8 cellular contexts compared by ENCODE assay signal in the genomic region with DNA sequence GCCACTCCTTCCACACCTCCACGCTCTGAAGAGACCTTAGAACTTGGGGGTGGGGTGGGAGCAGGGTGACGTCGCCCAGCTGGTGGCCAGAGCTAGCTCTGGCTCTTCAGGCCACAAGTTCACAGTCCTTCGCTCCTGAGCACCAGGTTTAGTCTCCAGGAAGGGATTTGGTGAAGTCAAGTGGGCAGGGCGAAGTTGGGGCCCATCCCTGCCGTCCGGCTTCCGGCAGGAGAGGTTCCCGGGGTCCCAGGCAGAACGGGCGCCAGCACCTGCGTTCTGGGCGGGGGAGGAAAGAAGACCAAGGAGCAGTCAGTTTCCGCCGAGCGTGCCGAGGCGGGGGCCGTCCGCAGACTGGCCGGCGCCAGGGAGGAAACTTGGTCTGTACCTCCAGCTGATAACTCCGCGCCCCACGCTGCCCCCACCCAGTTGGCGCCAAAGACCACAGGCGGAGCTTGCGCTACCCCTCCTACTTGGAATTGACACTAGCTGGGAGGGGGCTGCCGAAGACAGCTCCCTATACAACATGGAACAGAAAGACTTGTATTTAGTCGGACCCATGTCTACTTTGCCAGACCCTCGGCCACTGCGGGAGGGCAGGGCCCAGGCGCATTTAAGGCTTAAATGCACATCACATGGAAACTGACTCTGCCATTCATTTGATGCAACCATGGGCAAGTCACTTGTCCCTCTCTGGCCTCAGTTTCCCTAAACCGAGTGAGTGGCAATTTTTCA. TPM values are rescaled to one million over a fixed set of nuclear protein-coding genes. Genes with fewer than 3 reads are reported as not detected.
DNase-seq lines count a peak whose midpoint lies in the region; ATAC-seq, FAIRE-seq and TF ChIP-seq lines count a peak whose summit lies in the region.

No MANE protein-coding gene starts in this region.

- BruUV-seq in MCF 10A (replicated peaks; lab: Mats Ljungman, UMichigan): no TSS peak

- H3K4me3 ChIP-seq in AG09309 (ENCODE audit: control insufficient read depth, low read depth, low read length) (peak overlapping the region; percentile 84), SJCRH30 (peak overlapping the region; percentile 79), left lung (peak overlapping the region; percentile 89), stomach (peak overlapping the region; percentile 68 to 84 (median 78))

- peaks cover 21% of the 10 kb centered on the region for H3K36me3 ChIP-seq in SJCRH30
- peaks cover 0 to 3% of the 10 kb centered on the region in 2 donors for H3K36me3 ChIP-seq in left lung
- peaks cover 0 to 8% (median 2%) of the 10 kb centered on the region in 4 donors for H3K36me3 ChIP-seq in stomach

- no peaks in the 10 kb centered on the region for H3K9me3 ChIP-seq in SJCRH30 (replicated peaks)
- no peaks in the 10 kb centered on the region for H3K9me3 ChIP-seq in left lung
- no peaks in the 10 kb centered on the region for H3K9me3 ChIP-seq in stomach

- DNase-seq in AG09309 (ENCODE audit: low read depth) (no peak), HCEC 1CT (peak; percentile 29), SJCRH30 (peak; percentile 85 to 86), MCF 10A (ENCODE audit: unreplicated experiment) (peak; percentile 66), left lung (peak; percentile 75 to 89), stomach (peak; percentile 73), frontal cortex (ENCODE audit: low spot score in 2 of 2) (no peak), CD1c-positive myeloid dendritic cell (ENCODE audit: extremely low spot score) (no peak)

- H3K4me1 ChIP-seq in SJCRH30 (peaks cover 50% of the 10 kb centered on the region), left lung (peaks cover 57 to 92% of the 10 kb centered on the region in 2 donors), stomach (peaks cover 55 to 90% (median 81%) of the 10 kb centered on the region in 4 donors)

- H3K9me3 Mint-ChIP-seq in MCF 10A (ENCODE audit: unreplicated experiment): no peaks in the 10 kb centered on the region

- intact Hi-C loops in MCF 10A (cut with micrococcal nuclease) (loop anchor here (1.0 kb wide), 1 partner anchor 35 kb away; no protein-coding TSS in a partner anchor), left lung (cut with DNase I) (no loop called here), stomach (cut with DNase I; ENCODE audit: low total_unique reads) (no loop called here)

- H3K4me3 Mint-ChIP-seq in MCF 10A (ENCODE audit: unreplicated experiment): peak overlapping the region; percentile 94

- H3K27ac Mint-ChIP-seq in MCF 10A (ENCODE audit: low read depth, unreplicated experiment): peak overlapping the region; percentile 90

- no peak for TF ChIP-seq CTCF in AG09309 (IDR thresholded peaks at IDR 0.05; ENCODE audit: control insufficient read depth, insufficient read depth, low read depth, low read length, missing control alignments)
- no peak for TF ChIP-seq CTCF in MCF 10A (IDR thresholded peaks at IDR 0.05; ENCODE audit: unreplicated experiment)
- no peak for TF ChIP-seq CTCF in left lung (IDR thresholded peaks at IDR 0.05)
- no peak for TF ChIP-seq CTCF in stomach (IDR thresholded peaks at IDR 0.05)

- TF ChIP-seq EP300 in stomach (IDR thresholded peaks at IDR 0.05): no peak

- H3K27ac ChIP-seq in SJCRH30: peak overlapping the region; percentile 99
- H3K27ac ChIP-seq in left lung: peak overlapping the region; percentile 95 to 96
- peak overlapping the region; percentile 96 to 97 (median 97) for H3K27ac ChIP-seq in stomach

- no peak for FAIRE-seq in frontal cortex (lab: Jason Lieb, UNC)

- peaks cover 45% of the 10 kb centered on the region for H3K4me1 Mint-ChIP-seq in MCF 10A (ENCODE audit: insufficient read depth, unreplicated experiment)

- POLR2A ChIA-PET in MCF 10A (lab: Yijun Ruan, JAX): interaction anchor here (0.7 to 12.1 kb wide), 24 partner anchors 8 to 391 kb away, joined by 3 to 622 read pairs (median 7); a partner anchor contains a TSS

- no peaks in the 10 kb centered on the region for H3K27me3 Mint-ChIP-seq in MCF 10A (ENCODE audit: insufficient read depth, unreplicated experiment)

- 1 to 8% (median 2%) methylated on average over 15 to 34 of the region's 34 CpGs for WGBS in stomach, 5 donors

- peaks cover 13% of the 10 kb centered on the region for H3K36me3 Mint-ChIP-seq in MCF 10A (ENCODE audit: insufficient read depth, unreplicated experiment)

- TF ChIP-seq POLR2A in stomach (IDR thresholded peaks at IDR 0.05): peak in 1 of 4 donors; percentile 16

- ATAC-seq in left lung: peak; percentile 22

- CTCF ChIA-PET in MCF 10A (lab: Yijun Ruan, JAX): interaction anchor here (0.5 to 21.7 kb wide), 7 partner anchors 14 to 147 kb away, joined by 3 to 472 read pairs (median 3); no protein-coding TSS in a partner anchor

- no peaks in the 10 kb centered on the region for H3K27me3 ChIP-seq in SJCRH30
- peaks cover 0 to 62% of the 10 kb centered on the region in 2 donors for H3K27me3 ChIP-seq in left lung
- H3K27me3 ChIP-seq in stomach: no peaks in the 10 kb centered on the region

RNA-seq across cellular contexts. Expression of a gene that starts 1.0 kb away (rescaled TPM):
- total RNA-seq in SJCRH30 (2014; rRNA removed; shearing (Covaris generic)): 332 and 336 TPM in 2 replicates
- total RNA-seq in MCF 10A (2022): 15.7 and 34.8 TPM in 2 replicates
- total RNA-seq in left lung: 100 to 1,000 TPM; 125 to 129 TPM
- 1,000 to 10,000 TPM in 1 of 5 donors, 100 to 1,000 TPM in 3, 10 to 100 TPM in 1; 90.6 to 1,101 (median 120) TPM for total RNA-seq in stomach
- 100 to 1,000 TPM in 2 of 3 donors, 10 to 100 TPM in 1; 79.4 to 226 (median 139) TPM for polyA plus RNA-seq in stomach
- 22.4 TPM for total RNA-seq in frontal cortex

RNA-seq across cellular contexts. Expression of a gene that starts 27.3 kb away (rescaled TPM):
- total RNA-seq in SJCRH30 (2014; rRNA removed; shearing (Covaris generic)): 33.5 and 43.2 TPM in 2 replicates
- 0.32 and 0.89 TPM in 2 replicates for total RNA-seq in MCF 10A (2022)
- 1 to 10 TPM; 3.2 to 4.3 TPM for total RNA-seq in left lung
- total RNA-seq in stomach: 10 to 100 TPM in 1 of 5 donors, 1 to 10 TPM in 3, under 1 TPM in 1; 0.58 to 27.8 (median 3.5) TPM
- 1 to 10 TPM in 1 of 3 donors, under 1 TPM in 2; 0.61 to 3.2 (median 0.87) TPM for polyA plus RNA-seq in stomach
- 1.2 TPM for total RNA-seq in frontal cortex

Comparison
In these comparisons a context has a peak if more than half of its experiments do, and no peak if none do; other contexts are left out.
1. DNase-seq: peak in HCEC 1CT (single experiment), SJCRH30 (2 of 2), MCF 10A (single experiment), left lung (2 of 2) and stomach (single experiment); none in AG09309 (single experiment), frontal cortex (0 of 2) and CD1c-positive myeloid dendritic cell (single experiment).
2. Peak in every context shown above with its lines, with median percentiles within 50 percentile points of each other: H3K4me3 ChIP-seq and H3K27ac ChIP-seq.